In genomic region chr2:207813942-207814341, GRCh38 we compare ENCODE assay signal across 23 cellular contexts. TPM values are rescaled to one million over a fixed set of nuclear protein-coding genes. Genes with fewer than 3 reads are reported as not detected.
DNase-seq lines count a peak whose midpoint lies in the region; TF ChIP-seq lines count a peak whose summit lies in the region.
"Had no signal": no experiment of that assay in that cellular context is flagged by ENCODE, and none has a peak within 500 bp of the region (broad histone marks: within the 10 kb centered on the region; RNA-seq: fewer than 3 reads in every experiment).

No MANE protein-coding gene starts in this region.

- H3K4me3 ChIP-seq in neural progenitor cell (peak overlapping the region; percentile 29), Peyer's patch (no peak overlapping the region)
- H3K4me3 ChIP-seq: adrenal gland, gastrocnemius medialis, ovary, SJSA1 had no signal

- peaks cover 4% of the 10 kb centered on the region for H4K20me1 ChIP-seq in neural progenitor cell (ENCODE audit: low read depth)

- peak overlapping the region in 3 of 5 experiments; percentile 58 to 95 (median 72) for H3K27ac Mint-ChIP-seq in brain
- no peak overlapping the region for H3K27ac Mint-ChIP-seq in neural progenitor cell
- H3K27ac Mint-ChIP-seq: T-helper 1 cell treated with Interleukin-12 subunit alpha and Interleukin-12 subunit beta and Interleukin-4 antibody, amounts not matched to agents 30 μg/mL and 1 μg/mL, for 36 hours had no signal

- H3K27me3 Mint-ChIP-seq in brain: peaks cover 4% of the 10 kb centered on the region
- H3K27me3 Mint-ChIP-seq in neural progenitor cell (ENCODE audit: insufficient read depth, low read depth): peaks cover 6% of the 10 kb centered on the region

- H3K27ac ChIP-seq in neural progenitor cell (peak overlapping the region; percentile 92), Peyer's patch (no peak overlapping the region)
- H3K27ac ChIP-seq: adrenal gland, C4-2B, gastrocnemius medialis, ovary, SJSA1 had no signal

- H3K4me1 ChIP-seq in ES-I3 (ENCODE audit: insufficient read depth, low read length) (peaks cover 34% of the 10 kb centered on the region), neural progenitor cell (peaks cover 69% of the 10 kb centered on the region), Peyer's patch (peaks cover 0 to 23% (median 4%) of the 10 kb centered on the region in 4 donors)
- H3K4me1 ChIP-seq: adrenal gland, gastrocnemius medialis, SJSA1 had no signal

- H3K27me3 ChIP-seq in neural progenitor cell (no peaks in the 10 kb centered on the region), Peyer's patch (no peaks in the 10 kb centered on the region)
- H3K27me3 ChIP-seq: adrenal gland, gastrocnemius medialis, ovary, SJSA1 had no signal

- peaks cover 71% of the 10 kb centered on the region for H3K4me1 Mint-ChIP-seq in brain
- peaks cover 41% of the 10 kb centered on the region for H3K4me1 Mint-ChIP-seq in neural progenitor cell

- DNase-seq in NOMO-1 treated with dmso at 0.1 percent for 144 hours (lab: John Stamatoyannopoulos, UW; ENCODE audit: unreplicated experiment): peak; percentile 19
- peak; percentile 46 for DNase-seq in neural progenitor cell (ENCODE audit: low spot score)
- no peak for DNase-seq in activated gamma-delta T cell (lab: John Stamatoyannopoulos, UW)
- DNase-seq in Peyer's patch: no peak
- no peak for DNase-seq in NCI-H1105 (lab: John Stamatoyannopoulos, UW)
- no peak for DNase-seq in NCI-H128 (lab: John Stamatoyannopoulos, UW; ENCODE audit: unreplicated experiment)
- DNase-seq: ACHN; activated CD4-positive, alpha-beta T cell treated with anti-CD3 and anti-CD28 coated beads, Interleukin-2, amount 50 U/mL, for 4 hours; activated CD8-positive, alpha-beta memory T cell treated with anti-CD3 and anti-CD28 coated beads, Interleukin-2, amount 50 U/mL, for 48 hours; adrenal gland; gastrocnemius medialis; GF-D8; NCI-H2171; NCI-H526 treated with DMSO at 0.1 percent for 48 hours; ovary; PC-3; right cardiac atrium; stimulated activated CD4-positive, alpha-beta T cell treated with anti-CD3 and anti-CD28 coated beads, Interleukin-15, amount 100 ng/mL, for 24 hours had no signal

- H3K36me3 ChIP-seq in ES-I3 (ENCODE audit: insufficient read depth, low read length): no peaks in the 10 kb centered on the region
- no peaks in the 10 kb centered on the region for H3K36me3 ChIP-seq in neural progenitor cell
- H3K36me3 ChIP-seq in Peyer's patch: no peaks in the 10 kb centered on the region
- H3K36me3 ChIP-seq: adrenal gland, gastrocnemius medialis, ovary, SJSA1 had no signal

- H3K79me2 ChIP-seq in neural progenitor cell (ENCODE audit: low read depth): peaks cover 12% of the 10 kb centered on the region

- TF ChIP-seq POLR2A in Peyer's patch (IDR thresholded peaks at IDR 0.05): no peak

- H3K4me2 ChIP-seq in neural progenitor cell: peak overlapping the region; percentile 71

- peaks cover 66% of the 10 kb centered on the region for H3F3A ChIP-seq in neural progenitor cell (ENCODE audit: low read depth)

- H3K9me3 Mint-ChIP-seq in brain (no peaks in the 10 kb centered on the region), neural progenitor cell (no peaks in the 10 kb centered on the region)
- H3K9me3 Mint-ChIP-seq: T-helper 1 cell treated with Interleukin-12 subunit alpha and Interleukin-12 subunit beta and Interleukin-4 antibody, amounts not matched to agents 30 μg/mL and 1 μg/mL, for 36 hours had no signal

- H3K4me3 Mint-ChIP-seq in brain (peak overlapping the region in 1 of 5 experiments; percentile 74), neural progenitor cell (peak overlapping the region; percentile 50)
- H3K4me3 Mint-ChIP-seq: T-helper 1 cell treated with Interleukin-12 subunit alpha and Interleukin-12 subunit beta and Interleukin-4 antibody, amounts not matched to agents 30 μg/mL and 1 μg/mL, for 36 hours had no signal

- TF ChIP-seq CTCF in brain (conservative IDR thresholded peaks at IDR 0.05): no peak
- TF ChIP-seq CTCF in neural progenitor cell (IDR thresholded peaks at IDR 0.05): no peak
- TF ChIP-seq CTCF in Peyer's patch (IDR thresholded peaks at IDR 0.05): no peak

- H3K36me3 Mint-ChIP-seq in brain: no peaks in the 10 kb centered on the region
- H3K36me3 Mint-ChIP-seq in neural progenitor cell: no peaks in the 10 kb centered on the region

- H3K9ac ChIP-seq in ES-I3 (ENCODE audit: low read depth, low read length) (0 out of 2 replicates have a peak overlapping the region, but pooled peaks have one; percentile 11), neural progenitor cell (no peak overlapping the region)

- H3K9me3 ChIP-seq in ES-I3 (ENCODE audit: control insufficient read depth, insufficient read depth, low read length): no peaks in the 10 kb centered on the region
- no peaks in the 10 kb centered on the region for H3K9me3 ChIP-seq in neural progenitor cell (ENCODE audit: low read depth)
- no peaks in the 10 kb centered on the region for H3K9me3 ChIP-seq in Peyer's patch
- H3K9me3 ChIP-seq: adrenal gland, gastrocnemius medialis, ovary, SJSA1 had no signal

- H2AFZ ChIP-seq in neural progenitor cell (replicated peaks): no peak overlapping the region

RNA-seq across cellular contexts. Expression of gene FZD5, which starts 44.2 kb away (rescaled TPM):
- 2.0 TPM for polyA plus RNA-seq in brain (ENCODE audit: insufficient read depth, low read depth, low replicate concordance)
- total RNA-seq in neural progenitor cell (ENCODE audit: low replicate concordance) (178 and 240 TPM in 2 replicates), Peyer's patch (10 to 100 TPM; 11.6 to 81.4 (median 63.8) TPM)

Comparison
In these comparisons a context has a peak if more than half of its experiments do, and no peak if none do; other contexts are left out.
1. DNase-seq: peak in NOMO-1 treated with dmso at 0.1 percent for 144 hours (single experiment) and neural progenitor cell (single experiment); none in activated gamma-delta T cell (single experiment), Peyer's patch (0 of 3), NCI-H1105 (single experiment) and NCI-H128 (single experiment).